23 cellular contexts compared by ENCODE assay signal in the genomic region with DNA sequence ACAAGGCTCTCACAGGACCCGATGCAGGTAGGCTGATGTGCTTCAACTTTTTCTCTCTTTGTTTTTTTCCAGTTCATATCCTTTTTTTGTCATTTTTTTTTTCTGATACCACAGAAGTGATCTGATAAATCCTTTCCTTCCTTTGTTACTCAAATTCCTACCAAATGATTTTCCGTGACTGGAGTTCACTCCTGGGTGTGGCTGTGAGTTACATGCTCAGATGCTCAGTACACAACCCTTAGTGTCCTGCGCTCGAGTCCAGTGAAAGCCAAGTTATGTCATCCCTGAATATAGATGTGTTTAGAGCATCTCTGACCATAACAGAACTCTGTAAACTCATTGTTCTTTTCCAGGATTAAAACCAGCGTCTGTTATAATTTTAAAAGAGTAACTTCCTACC.
"Had no signal": no experiment of that assay in that cellular context is flagged by ENCODE, and none has a peak within 500 bp of the region (broad histone marks: within the 10 kb centered on the region; RNA-seq: fewer than 3 reads in every experiment).

No MANE protein-coding gene starts in this region.

- H3K4me1 ChIP-seq: adrenal gland, ascending aorta, parathyroid adenoma, upper lobe of left lung had no signal

- DNase-seq: activated CD4-positive, alpha-beta T cell treated with anti-CD3 and anti-CD28 coated beads, Interleukin-2, amount 10 ng/mL, durations not matched to agents 24 days and 14 days; activated CD8-positive, alpha-beta T cell treated with anti-CD3 and anti-CD28 coated beads for 36 hours; activated naive CD4-positive, alpha-beta T cell; activated T-cell treated with anti-CD3 and anti-CD28 coated beads, Interleukin-2, amount 50 U/mL, for 24 hours; dorsolateral prefrontal cortex; effector memory CD8-positive, alpha-beta T cell; heart left ventricle; left colon; mesenchymal stem cell; mucosa of descending colon; nucleus accumbens; stimulated activated CD4-positive, alpha-beta T cell treated with anti-CD3 and anti-CD28 coated beads, Interleukin-15, amount 100 ng/mL, for 24 hours; upper lobe of left lung had no signal

- H3K4me3 Mint-ChIP-seq: activated CD4-positive, alpha-beta T cell treated with anti-CD3 and anti-CD28 coated beads, Interleukin-2, amount 10 ng/mL, durations not matched to agents 24 days and 14 days; activated CD8-positive, alpha-beta T cell treated with anti-CD3 and anti-CD28 coated beads for 36 hours; activated naive CD8-positive, alpha-beta T cell; activated T-cell treated with anti-CD3 and anti-CD28 coated beads, Interleukin-2, amount 50 U/mL, for 24 hours; central memory CD8-positive, alpha-beta T cell; effector memory CD8-positive, alpha-beta T cell; stimulated activated memory B cell treated with anti-CD40 and anti-IgM and Interleukin-4, amounts not matched to agents 10 μg/mL and 1 μg/mL and 100 μg/mL, for 72 hours had no signal

- H3K4me1 Mint-ChIP-seq: activated CD4-positive, alpha-beta T cell treated with anti-CD3 and anti-CD28 coated beads, Interleukin-2, amount 10 ng/mL, durations not matched to agents 24 days and 14 days; central memory CD8-positive, alpha-beta T cell; stimulated activated memory B cell treated with anti-CD40 and anti-IgM and Interleukin-4, amounts not matched to agents 10 μg/mL and 1 μg/mL and 100 μg/mL, for 72 hours had no signal

- H3K27ac Mint-ChIP-seq: activated CD4-positive, alpha-beta T cell treated with anti-CD3 and anti-CD28 coated beads, Interleukin-2, amount 10 ng/mL, durations not matched to agents 24 days and 14 days; activated CD8-positive, alpha-beta T cell treated with anti-CD3 and anti-CD28 coated beads for 36 hours; activated naive CD8-positive, alpha-beta T cell; activated T-cell treated with anti-CD3 and anti-CD28 coated beads, Interleukin-2, amount 50 U/mL, for 24 hours; activated T-helper 2 cell treated with anti-CD3 and anti-CD28 coated beads, Interferon-gamma antibody, Interleukin-2, Interleukin-4, amounts not matched to agents 10 μg/mL and 5 μg/mL and 100 μg/mL, durations not matched to agents 14 hours and 24 hours and 36 hours; effector memory CD8-positive, alpha-beta T cell; stimulated activated memory B cell treated with anti-CD40 and anti-IgM and Interleukin-4, amounts not matched to agents 10 μg/mL and 1 μg/mL and 100 μg/mL, for 72 hours had no signal

- H3K27me3 Mint-ChIP-seq: activated CD4-positive, alpha-beta T cell treated with anti-CD3 and anti-CD28 coated beads, Interleukin-2, amount 10 ng/mL, durations not matched to agents 24 days and 14 days; activated CD8-positive, alpha-beta T cell treated with anti-CD3 and anti-CD28 coated beads for 36 hours; activated naive CD8-positive, alpha-beta T cell; activated T-cell treated with anti-CD3 and anti-CD28 coated beads, Interleukin-2, amount 50 U/mL, for 24 hours; central memory CD8-positive, alpha-beta T cell; effector memory CD8-positive, alpha-beta T cell; stimulated activated memory B cell treated with anti-CD40 and anti-IgM and Interleukin-4, amounts not matched to agents 10 μg/mL and 1 μg/mL and 100 μg/mL, for 72 hours had no signal

- H3K27ac ChIP-seq: adrenal gland, ascending aorta, dorsolateral prefrontal cortex, heart left ventricle, parathyroid adenoma, right lobe of liver, thoracic aorta had no signal

- H3K9me3 Mint-ChIP-seq: activated CD4-positive, alpha-beta T cell treated with anti-CD3 and anti-CD28 coated beads, Interleukin-2, amount 10 ng/mL, durations not matched to agents 24 days and 14 days; activated CD8-positive, alpha-beta T cell treated with anti-CD3 and anti-CD28 coated beads for 36 hours; activated T-cell treated with anti-CD3 and anti-CD28 coated beads, Interleukin-2, amount 50 U/mL, for 24 hours; activated T-helper 2 cell treated with anti-CD3 and anti-CD28 coated beads, Interferon-gamma antibody, Interleukin-2, Interleukin-4, amounts not matched to agents 10 μg/mL and 5 μg/mL and 100 μg/mL, durations not matched to agents 14 hours and 24 hours and 36 hours; central memory CD8-positive, alpha-beta T cell; effector memory CD8-positive, alpha-beta T cell; stimulated activated memory B cell treated with anti-CD40 and anti-IgM and Interleukin-4, amounts not matched to agents 10 μg/mL and 1 μg/mL and 100 μg/mL, for 72 hours had no signal

- H3K27me3 ChIP-seq: adrenal gland, ascending aorta, dorsolateral prefrontal cortex, heart left ventricle, right lobe of liver, upper lobe of left lung had no signal

- H3K4me3 ChIP-seq: adrenal gland, ascending aorta, dorsolateral prefrontal cortex, heart left ventricle, mucosa of descending colon, right lobe of liver, smooth muscle cell, thoracic aorta, upper lobe of left lung had no signal

- H3K9me3 ChIP-seq: adrenal gland, ascending aorta, heart left ventricle, mucosa of descending colon, right lobe of liver, thoracic aorta, upper lobe of left lung had no signal

- H3K36me3 ChIP-seq: adrenal gland, heart left ventricle, right lobe of liver, thoracic aorta, upper lobe of left lung had no signal
